ENCODE assay signal across 13 cellular contexts in the genomic region with DNA sequence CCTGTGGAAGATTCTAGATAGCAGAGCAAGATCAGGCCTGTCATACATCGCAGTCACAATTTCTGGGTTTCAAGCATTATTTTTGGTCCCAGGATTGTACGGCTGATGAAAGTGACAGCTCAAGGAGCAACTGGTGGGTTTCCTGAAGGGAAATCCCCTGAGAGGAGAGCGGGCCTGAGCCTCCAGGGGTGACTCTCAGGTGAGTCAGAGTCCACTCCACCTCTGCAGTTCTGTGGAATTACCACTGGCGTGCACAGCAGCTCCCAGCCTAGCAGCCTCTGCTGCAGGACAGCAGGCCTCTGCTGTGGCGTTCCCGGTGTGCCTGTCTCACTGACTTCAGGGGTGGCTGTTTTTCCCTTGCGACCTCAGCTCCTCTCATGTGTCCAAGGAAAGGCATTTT. TPM values are rescaled to one million over a fixed set of nuclear protein-coding genes. Genes with fewer than 3 reads are reported as not detected.
A peak's percentile ranks its signal among the peaks of the same experiment; 100 is the strongest.
DNase-seq lines count a peak whose midpoint lies in the region; ATAC-seq and TF ChIP-seq lines count a peak whose summit lies in the region.
"Had no signal": no experiment of that assay in that cellular context is flagged by ENCODE, and none has a peak within 500 bp of the region (broad histone marks: within the 10 kb centered on the region; RNA-seq: fewer than 3 reads in every experiment).

No MANE protein-coding gene starts in this region.

- DNase-seq in cardiac muscle cell (ENCODE audit: low read depth in 1 of 2, low spot score in 1 of 2): no peak
- no peak for DNase-seq in left cardiac atrium
- DNase-seq in activated T-helper 1 cell treated with anti-CD3 and anti-CD28 coated beads, Interleukin-12 subunit alpha, Interleukin-12 subunit beta, Interleukin-2, Interleukin-4 antibody, amounts not matched to agents 30 ng/mL and 10 ng/mL and 1 ng/mL, durations not matched to agents 14 hours and 24 hours and 36 hours (ENCODE audit: low spot score): no peak
- DNase-seq in AG20443 (ENCODE audit: low spot score): no peak
- DNase-seq in Peyer's patch: no peak
- DNase-seq in NCI-H146 treated with DMSO at 0.1 percent for 48 hours (lab: John Stamatoyannopoulos, UW; ENCODE audit: unreplicated experiment): no peak
- DNase-seq: CD4-positive, alpha-beta T cell; left ventricle myocardium inferior; NCI-H2081 treated with DMSO at 0.1 percent for 48 hours; psoas muscle; substantia nigra had no signal

- H3K27ac Mint-ChIP-seq in activated T-helper 1 cell treated with anti-CD3 and anti-CD28 coated beads, Interleukin-12 subunit alpha, Interleukin-12 subunit beta, Interleukin-2, Interleukin-4 antibody, amounts not matched to agents 30 ng/mL and 10 ng/mL and 1 ng/mL, durations not matched to agents 14 hours and 24 hours and 36 hours: peak overlapping the region; percentile 70
- H3K27ac Mint-ChIP-seq: CD4-positive, alpha-beta T cell had no signal

- H3K4me1 Mint-ChIP-seq in activated T-helper 1 cell treated with anti-CD3 and anti-CD28 coated beads, Interleukin-12 subunit alpha, Interleukin-12 subunit beta, Interleukin-2, Interleukin-4 antibody, amounts not matched to agents 30 ng/mL and 10 ng/mL and 1 ng/mL, durations not matched to agents 14 hours and 24 hours and 36 hours (ENCODE audit: low read depth): peaks cover 10% of the 10 kb centered on the region

- H3K27me3 ChIP-seq in cardiac muscle cell (no peaks in the 10 kb centered on the region), neutrophil (no peaks in the 10 kb centered on the region), Peyer's patch (no peaks in the 10 kb centered on the region)

- ATAC-seq in left cardiac atrium (no peak), HG03342 (IDR thresholded peaks at IDR 0.05; ENCODE audit: unreplicated experiment) (no peak)

- no peaks in the 10 kb centered on the region for H3K9me3 ChIP-seq in cardiac muscle cell (ENCODE audit: low read depth)
- no peaks in the 10 kb centered on the region for H3K9me3 ChIP-seq in neutrophil
- H3K9me3 ChIP-seq in Peyer's patch: no peaks in the 10 kb centered on the region
- H3K9me3 ChIP-seq: left ventricle myocardium inferior, psoas muscle had no signal

- TF ChIP-seq POLR2A in Peyer's patch (IDR thresholded peaks at IDR 0.05): no peak

- intact Hi-C loops in left cardiac atrium (cut with DNase I): no loop called here
- intact Hi-C loops in activated T-helper 1 cell treated with anti-CD3 and anti-CD28 coated beads, Interleukin-12 subunit alpha, Interleukin-12 subunit beta, Interleukin-2, Interleukin-4 antibody, amounts not matched to agents 30 ng/mL and 10 ng/mL and 1 ng/mL, durations not matched to agents 14 hours and 24 hours and 36 hours (cut with micrococcal nuclease): no loop called here

- H3K27ac ChIP-seq in cardiac muscle cell (peak overlapping the region; percentile 32), neutrophil (peak overlapping the region; percentile 4), Peyer's patch (no peak overlapping the region)
- H3K27ac ChIP-seq: left ventricle myocardium inferior, psoas muscle had no signal

- H3K4me1 ChIP-seq in cardiac muscle cell (ENCODE audit: low read depth) (no peaks in the 10 kb centered on the region), neutrophil (ENCODE audit: control insufficient read depth in 1 of 2, insufficient read depth in 1 of 2, low read depth in 1 of 2, low read length in 1 of 2) (no peaks in the 10 kb centered on the region), Peyer's patch (no peaks in the 10 kb centered on the region)
- H3K4me1 ChIP-seq: psoas muscle had no signal

- H3K36me3 ChIP-seq in cardiac muscle cell (no peaks in the 10 kb centered on the region), neutrophil (peaks cover 59% of the 10 kb centered on the region), Peyer's patch (peaks cover 0 to 45% (median 0%) of the 10 kb centered on the region in 3 donors)

- TF ChIP-seq CTCF in cardiac muscle cell (IDR thresholded peaks at IDR 0.05; ENCODE audit: low read depth, low read length) (no peak), neutrophil (IDR thresholded peaks at IDR 0.05) (no peak), Peyer's patch (IDR thresholded peaks at IDR 0.05) (no peak)

- H3K9me3 Mint-ChIP-seq in activated T-helper 1 cell treated with anti-CD3 and anti-CD28 coated beads, Interleukin-12 subunit alpha, Interleukin-12 subunit beta, Interleukin-2, Interleukin-4 antibody, amounts not matched to agents 30 ng/mL and 10 ng/mL and 1 ng/mL, durations not matched to agents 14 hours and 24 hours and 36 hours: no peaks in the 10 kb centered on the region
- H3K9me3 Mint-ChIP-seq: CD4-positive, alpha-beta T cell had no signal

- no peak overlapping the region for H3K4me3 Mint-ChIP-seq in activated T-helper 1 cell treated with anti-CD3 and anti-CD28 coated beads, Interleukin-12 subunit alpha, Interleukin-12 subunit beta, Interleukin-2, Interleukin-4 antibody, amounts not matched to agents 30 ng/mL and 10 ng/mL and 1 ng/mL, durations not matched to agents 14 hours and 24 hours and 36 hours
- H3K4me3 Mint-ChIP-seq: CD4-positive, alpha-beta T cell had no signal

- peaks cover 15% of the 10 kb centered on the region for H3K36me3 Mint-ChIP-seq in activated T-helper 1 cell treated with anti-CD3 and anti-CD28 coated beads, Interleukin-12 subunit alpha, Interleukin-12 subunit beta, Interleukin-2, Interleukin-4 antibody, amounts not matched to agents 30 ng/mL and 10 ng/mL and 1 ng/mL, durations not matched to agents 14 hours and 24 hours and 36 hours (ENCODE audit: low read depth)

- no peaks in the 10 kb centered on the region for H3K27me3 Mint-ChIP-seq in activated T-helper 1 cell treated with anti-CD3 and anti-CD28 coated beads, Interleukin-12 subunit alpha, Interleukin-12 subunit beta, Interleukin-2, Interleukin-4 antibody, amounts not matched to agents 30 ng/mL and 10 ng/mL and 1 ng/mL, durations not matched to agents 14 hours and 24 hours and 36 hours (ENCODE audit: insufficient read depth)
- H3K27me3 Mint-ChIP-seq: CD4-positive, alpha-beta T cell had no signal

- no peak overlapping the region for H3K4me3 ChIP-seq in cardiac muscle cell
- H3K4me3 ChIP-seq in neutrophil (ENCODE audit: low read depth in 1 of 2, low read length in 1 of 2): no peak overlapping the region
- no peak overlapping the region for H3K4me3 ChIP-seq in Peyer's patch
- H3K4me3 ChIP-seq: left ventricle myocardium inferior, psoas muscle had no signal

RNA-seq across cellular contexts. Expression of gene SLC66A1, which starts 24.4 kb away (rescaled TPM):
- 21.1 and 34.3 TPM in 2 replicates for total RNA-seq in cardiac muscle cell
- 17.2 and 24.0 TPM in 2 replicates for polyA plus RNA-seq in cardiac muscle cell
- total RNA-seq in left cardiac atrium: 1 to 10 TPM; 7.6 to 8.2 TPM
- 9.9 and 12.0 TPM in 2 replicates for total RNA-seq in activated T-helper 1 cell treated with anti-CD3 and anti-CD28 coated beads, Interleukin-12 subunit alpha, Interleukin-12 subunit beta, Interleukin-2, Interleukin-4 antibody, amounts not matched to agents 30 ng/mL and 10 ng/mL and 1 ng/mL, durations not matched to agents 14 hours and 24 hours and 36 hours
- 10 to 100 TPM; 19.0 to 76.8 (median 45.0) TPM for total RNA-seq in Peyer's patch

RNA-seq across cellular contexts. Expression of gene AKR7A2, which starts 24.6 kb away (rescaled TPM):
- 155 and 195 TPM in 2 replicates for total RNA-seq in cardiac muscle cell
- 157 and 168 TPM in 2 replicates for polyA plus RNA-seq in cardiac muscle cell
- total RNA-seq in left cardiac atrium: 10 to 100 TPM; 31.3 to 32.9 TPM
- total RNA-seq in activated T-helper 1 cell treated with anti-CD3 and anti-CD28 coated beads, Interleukin-12 subunit alpha, Interleukin-12 subunit beta, Interleukin-2, Interleukin-4 antibody, amounts not matched to agents 30 ng/mL and 10 ng/mL and 1 ng/mL, durations not matched to agents 14 hours and 24 hours and 36 hours: 30.0 and 31.1 TPM in 2 replicates
- total RNA-seq in Peyer's patch: 100 to 1,000 TPM in 3 of 4 donors, 10 to 100 TPM in 1; 56.1 to 168 (median 137) TPM

RNA-seq across cellular contexts. Expression of gene AKR7A3, which starts 48.0 kb away (rescaled TPM):
- total RNA-seq in cardiac muscle cell (1.4 and 2.2 TPM in 2 replicates), left cardiac atrium (under 1 TPM in 1 of 2 donors, not detected in 1; 0.12 TPM), Peyer's patch (100 to 1,000 TPM in 3 of 4 donors, 10 to 100 TPM in 1; 60.2 to 574 (median 416) TPM)
- 0.26 and 0.96 TPM in 2 replicates for polyA plus RNA-seq in cardiac muscle cell
- total RNA-seq in activated T-helper 1 cell treated with anti-CD3 and anti-CD28 coated beads, Interleukin-12 subunit alpha, Interleukin-12 subunit beta, Interleukin-2, Interleukin-4 antibody, amounts not matched to agents 30 ng/mL and 10 ng/mL and 1 ng/mL, durations not matched to agents 14 hours and 24 hours and 36 hours: 1.2 and 1.7 TPM in 2 replicates

Comparison
In these comparisons a context has a peak if more than half of its experiments do, and no peak if none do; other contexts are left out.
1. H3K27ac ChIP-seq: peak in cardiac muscle cell (single experiment) and neutrophil (single experiment); none in Peyer's patch (0 of 4).
2. RNA of gene AKR7A3, which starts 48.0 kb away (total RNA-seq): 60.2 to 574 TPM in Peyer's patch; 1.4 to 2.2 TPM in cardiac muscle cell, 1.2 to 1.7 TPM in activated T-helper 1 cell treated with anti-CD3 and anti-CD28 coated beads, Interleukin-12 subunit alpha, Interleukin-12 subunit beta, Interleukin-2, Interleukin-4 antibody, amounts not matched to agents 30 ng/mL and 10 ng/mL and 1 ng/mL, durations not matched to agents 14 hours and 24 hours and 36 hours and 0.12 TPM in left cardiac atrium; every median in the first group is over 10 times any median in the second.